ENCODE assay signal across 2 cellular contexts in the genomic region with DNA sequence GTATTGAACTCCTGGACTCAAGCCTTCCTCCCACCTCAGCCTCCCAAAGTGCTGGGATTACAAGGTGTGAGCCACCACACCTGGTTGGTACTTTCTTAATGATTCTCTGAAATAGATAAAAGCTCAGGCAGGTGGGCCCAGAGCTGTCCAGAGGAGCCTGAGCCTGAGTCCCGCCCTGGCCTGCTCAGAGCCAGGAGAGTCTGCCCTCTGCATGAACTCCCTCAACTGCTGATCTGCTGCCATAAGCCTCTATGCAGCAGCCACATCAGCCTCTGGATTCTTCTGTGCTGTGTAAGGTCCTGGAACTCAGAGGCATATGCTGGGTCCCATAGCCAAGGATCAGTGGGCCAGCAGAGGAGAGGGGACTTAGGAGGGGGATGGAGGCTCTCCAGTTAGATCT.
TF ChIP-seq lines count a peak whose summit lies in the region.

No MANE protein-coding gene starts in this region.

TF ChIP-seq in liver, 16 proteins besides CTCF, POLR2A, EP300 and RAD21 (continued from another document):
- TF ChIP-seq, protein P1, sequence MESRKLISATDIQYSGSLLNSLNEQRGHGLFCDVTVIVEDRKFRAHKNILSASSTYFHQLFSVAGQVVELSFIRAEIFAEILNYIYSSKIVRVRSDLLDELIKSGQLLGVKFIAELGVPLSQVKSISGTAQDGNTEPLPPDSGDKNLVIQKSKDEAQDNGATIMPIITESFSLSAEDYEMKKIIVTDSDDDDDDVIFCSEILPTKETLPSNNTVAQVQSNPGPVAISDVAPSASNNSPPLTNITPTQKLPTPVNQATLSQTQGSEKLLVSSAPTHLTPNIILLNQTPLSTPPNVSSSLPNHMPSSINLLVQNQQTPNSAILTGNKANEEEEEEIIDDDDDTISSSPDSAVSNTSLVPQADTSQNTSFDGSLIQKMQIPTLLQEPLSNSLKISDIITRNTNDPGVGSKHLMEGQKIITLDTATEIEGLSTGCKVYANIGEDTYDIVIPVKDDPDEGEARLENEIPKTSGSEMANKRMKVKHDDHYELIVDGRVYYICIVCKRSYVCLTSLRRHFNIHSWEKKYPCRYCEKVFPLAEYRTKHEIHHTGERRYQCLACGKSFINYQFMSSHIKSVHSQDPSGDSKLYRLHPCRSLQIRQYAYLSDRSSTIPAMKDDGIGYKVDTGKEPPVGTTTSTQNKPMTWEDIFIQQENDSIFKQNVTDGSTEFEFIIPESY (IDR thresholded peaks at IDR 0.05), result no peak
- TF ChIP-seq EGR1 (IDR thresholded peaks at IDR 0.05; ENCODE audit: low read depth in 2 of 2) (no peak), RXRA (IDR thresholded peaks at IDR 0.05) (peak; percentile 63 to 70), SP1 (IDR thresholded peaks at IDR 0.05) (peak; percentile 34), FOXA2 (IDR thresholded peaks at IDR 0.05) (no peak), YY1 (IDR thresholded peaks at IDR 0.05) (no peak), NR2F2 (IDR thresholded peaks at IDR 0.05) (peak; percentile 44), GABPA (IDR thresholded peaks at IDR 0.05 in 1 of 2, conservative IDR thresholded peaks at IDR 0.05 in 1 of 2) (no peak)
- TF ChIP-seq, protein P2, sequence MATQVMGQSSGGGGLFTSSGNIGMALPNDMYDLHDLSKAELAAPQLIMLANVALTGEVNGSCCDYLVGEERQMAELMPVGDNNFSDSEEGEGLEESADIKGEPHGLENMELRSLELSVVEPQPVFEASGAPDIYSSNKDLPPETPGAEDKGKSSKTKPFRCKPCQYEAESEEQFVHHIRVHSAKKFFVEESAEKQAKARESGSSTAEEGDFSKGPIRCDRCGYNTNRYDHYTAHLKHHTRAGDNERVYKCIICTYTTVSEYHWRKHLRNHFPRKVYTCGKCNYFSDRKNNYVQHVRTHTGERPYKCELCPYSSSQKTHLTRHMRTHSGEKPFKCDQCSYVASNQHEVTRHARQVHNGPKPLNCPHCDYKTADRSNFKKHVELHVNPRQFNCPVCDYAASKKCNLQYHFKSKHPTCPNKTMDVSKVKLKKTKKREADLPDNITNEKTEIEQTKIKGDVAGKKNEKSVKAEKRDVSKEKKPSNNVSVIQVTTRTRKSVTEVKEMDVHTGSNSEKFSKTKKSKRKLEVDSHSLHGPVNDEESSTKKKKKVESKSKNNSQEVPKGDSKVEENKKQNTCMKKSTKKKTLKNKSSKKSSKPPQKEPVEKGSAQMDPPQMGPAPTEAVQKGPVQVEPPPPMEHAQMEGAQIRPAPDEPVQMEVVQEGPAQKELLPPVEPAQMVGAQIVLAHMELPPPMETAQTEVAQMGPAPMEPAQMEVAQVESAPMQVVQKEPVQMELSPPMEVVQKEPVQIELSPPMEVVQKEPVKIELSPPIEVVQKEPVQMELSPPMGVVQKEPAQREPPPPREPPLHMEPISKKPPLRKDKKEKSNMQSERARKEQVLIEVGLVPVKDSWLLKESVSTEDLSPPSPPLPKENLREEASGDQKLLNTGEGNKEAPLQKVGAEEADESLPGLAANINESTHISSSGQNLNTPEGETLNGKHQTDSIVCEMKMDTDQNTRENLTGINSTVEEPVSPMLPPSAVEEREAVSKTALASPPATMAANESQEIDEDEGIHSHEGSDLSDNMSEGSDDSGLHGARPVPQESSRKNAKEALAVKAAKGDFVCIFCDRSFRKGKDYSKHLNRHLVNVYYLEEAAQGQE (IDR thresholded peaks at IDR 0.05), result no peak

TF ChIP-seq in WTC11, 78 proteins besides CTCF, POLR2A, EP300 and RAD21 (continued from another document):
- TF ChIP-seq, protein P3, sequence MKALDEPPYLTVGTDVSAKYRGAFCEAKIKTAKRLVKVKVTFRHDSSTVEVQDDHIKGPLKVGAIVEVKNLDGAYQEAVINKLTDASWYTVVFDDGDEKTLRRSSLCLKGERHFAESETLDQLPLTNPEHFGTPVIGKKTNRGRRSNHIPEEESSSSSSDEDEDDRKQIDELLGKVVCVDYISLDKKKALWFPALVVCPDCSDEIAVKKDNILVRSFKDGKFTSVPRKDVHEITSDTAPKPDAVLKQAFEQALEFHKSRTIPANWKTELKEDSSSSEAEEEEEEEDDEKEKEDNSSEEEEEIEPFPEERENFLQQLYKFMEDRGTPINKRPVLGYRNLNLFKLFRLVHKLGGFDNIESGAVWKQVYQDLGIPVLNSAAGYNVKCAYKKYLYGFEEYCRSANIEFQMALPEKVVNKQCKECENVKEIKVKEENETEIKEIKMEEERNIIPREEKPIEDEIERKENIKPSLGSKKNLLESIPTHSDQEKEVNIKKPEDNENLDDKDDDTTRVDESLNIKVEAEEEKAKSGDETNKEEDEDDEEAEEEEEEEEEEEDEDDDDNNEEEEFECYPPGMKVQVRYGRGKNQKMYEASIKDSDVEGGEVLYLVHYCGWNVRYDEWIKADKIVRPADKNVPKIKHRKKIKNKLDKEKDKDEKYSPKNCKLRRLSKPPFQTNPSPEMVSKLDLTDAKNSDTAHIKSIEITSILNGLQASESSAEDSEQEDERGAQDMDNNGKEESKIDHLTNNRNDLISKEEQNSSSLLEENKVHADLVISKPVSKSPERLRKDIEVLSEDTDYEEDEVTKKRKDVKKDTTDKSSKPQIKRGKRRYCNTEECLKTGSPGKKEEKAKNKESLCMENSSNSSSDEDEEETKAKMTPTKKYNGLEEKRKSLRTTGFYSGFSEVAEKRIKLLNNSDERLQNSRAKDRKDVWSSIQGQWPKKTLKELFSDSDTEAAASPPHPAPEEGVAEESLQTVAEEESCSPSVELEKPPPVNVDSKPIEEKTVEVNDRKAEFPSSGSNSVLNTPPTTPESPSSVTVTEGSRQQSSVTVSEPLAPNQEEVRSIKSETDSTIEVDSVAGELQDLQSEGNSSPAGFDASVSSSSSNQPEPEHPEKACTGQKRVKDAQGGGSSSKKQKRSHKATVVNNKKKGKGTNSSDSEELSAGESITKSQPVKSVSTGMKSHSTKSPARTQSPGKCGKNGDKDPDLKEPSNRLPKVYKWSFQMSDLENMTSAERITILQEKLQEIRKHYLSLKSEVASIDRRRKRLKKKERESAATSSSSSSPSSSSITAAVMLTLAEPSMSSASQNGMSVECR (CRISPR knock-in tag; IDR thresholded peaks at IDR 0.05; ENCODE audit: borderline replicate concordance), result no peak
- TF ChIP-seq SMAD4 (CRISPR knock-in tag; IDR thresholded peaks at IDR 0.05) (no peak), ZNF423 (CRISPR knock-in tag; IDR thresholded peaks at IDR 0.05) (no peak), NFATC4 (CRISPR knock-in tag; IDR thresholded peaks at IDR 0.05) (no peak), JUN (CRISPR knock-in tag; IDR thresholded peaks at IDR 0.05) (no peak), SP1 (CRISPR knock-in tag; conservative IDR thresholded peaks at IDR 0.05) (no peak), NR3C1 (CRISPR knock-in tag; conservative IDR thresholded peaks at IDR 0.05; ENCODE audit: low read depth) (no peak)
- TF ChIP-seq, protein P4, sequence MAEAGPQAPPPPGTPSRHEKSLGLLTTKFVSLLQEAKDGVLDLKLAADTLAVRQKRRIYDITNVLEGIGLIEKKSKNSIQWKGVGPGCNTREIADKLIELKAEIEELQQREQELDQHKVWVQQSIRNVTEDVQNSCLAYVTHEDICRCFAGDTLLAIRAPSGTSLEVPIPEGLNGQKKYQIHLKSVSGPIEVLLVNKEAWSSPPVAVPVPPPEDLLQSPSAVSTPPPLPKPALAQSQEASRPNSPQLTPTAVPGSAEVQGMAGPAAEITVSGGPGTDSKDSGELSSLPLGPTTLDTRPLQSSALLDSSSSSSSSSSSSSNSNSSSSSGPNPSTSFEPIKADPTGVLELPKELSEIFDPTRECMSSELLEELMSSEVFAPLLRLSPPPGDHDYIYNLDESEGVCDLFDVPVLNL (CRISPR knock-in tag; IDR thresholded peaks at IDR 0.05; ENCODE audit: borderline replicate concordance, low read depth), result no peak
- TF ChIP-seq, protein P5, sequence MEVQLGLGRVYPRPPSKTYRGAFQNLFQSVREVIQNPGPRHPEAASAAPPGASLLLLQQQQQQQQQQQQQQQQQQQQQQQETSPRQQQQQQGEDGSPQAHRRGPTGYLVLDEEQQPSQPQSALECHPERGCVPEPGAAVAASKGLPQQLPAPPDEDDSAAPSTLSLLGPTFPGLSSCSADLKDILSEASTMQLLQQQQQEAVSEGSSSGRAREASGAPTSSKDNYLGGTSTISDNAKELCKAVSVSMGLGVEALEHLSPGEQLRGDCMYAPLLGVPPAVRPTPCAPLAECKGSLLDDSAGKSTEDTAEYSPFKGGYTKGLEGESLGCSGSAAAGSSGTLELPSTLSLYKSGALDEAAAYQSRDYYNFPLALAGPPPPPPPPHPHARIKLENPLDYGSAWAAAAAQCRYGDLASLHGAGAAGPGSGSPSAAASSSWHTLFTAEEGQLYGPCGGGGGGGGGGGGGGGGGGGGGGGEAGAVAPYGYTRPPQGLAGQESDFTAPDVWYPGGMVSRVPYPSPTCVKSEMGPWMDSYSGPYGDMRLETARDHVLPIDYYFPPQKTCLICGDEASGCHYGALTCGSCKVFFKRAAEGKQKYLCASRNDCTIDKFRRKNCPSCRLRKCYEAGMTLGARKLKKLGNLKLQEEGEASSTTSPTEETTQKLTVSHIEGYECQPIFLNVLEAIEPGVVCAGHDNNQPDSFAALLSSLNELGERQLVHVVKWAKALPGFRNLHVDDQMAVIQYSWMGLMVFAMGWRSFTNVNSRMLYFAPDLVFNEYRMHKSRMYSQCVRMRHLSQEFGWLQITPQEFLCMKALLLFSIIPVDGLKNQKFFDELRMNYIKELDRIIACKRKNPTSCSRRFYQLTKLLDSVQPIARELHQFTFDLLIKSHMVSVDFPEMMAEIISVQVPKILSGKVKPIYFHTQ (CRISPR knock-in tag; IDR thresholded peaks at IDR 0.05), result no peak
- TF ChIP-seq, protein P6, sequence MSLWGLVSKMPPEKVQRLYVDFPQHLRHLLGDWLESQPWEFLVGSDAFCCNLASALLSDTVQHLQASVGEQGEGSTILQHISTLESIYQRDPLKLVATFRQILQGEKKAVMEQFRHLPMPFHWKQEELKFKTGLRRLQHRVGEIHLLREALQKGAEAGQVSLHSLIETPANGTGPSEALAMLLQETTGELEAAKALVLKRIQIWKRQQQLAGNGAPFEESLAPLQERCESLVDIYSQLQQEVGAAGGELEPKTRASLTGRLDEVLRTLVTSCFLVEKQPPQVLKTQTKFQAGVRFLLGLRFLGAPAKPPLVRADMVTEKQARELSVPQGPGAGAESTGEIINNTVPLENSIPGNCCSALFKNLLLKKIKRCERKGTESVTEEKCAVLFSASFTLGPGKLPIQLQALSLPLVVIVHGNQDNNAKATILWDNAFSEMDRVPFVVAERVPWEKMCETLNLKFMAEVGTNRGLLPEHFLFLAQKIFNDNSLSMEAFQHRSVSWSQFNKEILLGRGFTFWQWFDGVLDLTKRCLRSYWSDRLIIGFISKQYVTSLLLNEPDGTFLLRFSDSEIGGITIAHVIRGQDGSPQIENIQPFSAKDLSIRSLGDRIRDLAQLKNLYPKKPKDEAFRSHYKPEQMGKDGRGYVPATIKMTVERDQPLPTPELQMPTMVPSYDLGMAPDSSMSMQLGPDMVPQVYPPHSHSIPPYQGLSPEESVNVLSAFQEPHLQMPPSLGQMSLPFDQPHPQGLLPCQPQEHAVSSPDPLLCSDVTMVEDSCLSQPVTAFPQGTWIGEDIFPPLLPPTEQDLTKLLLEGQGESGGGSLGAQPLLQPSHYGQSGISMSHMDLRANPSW (CRISPR knock-in tag; conservative IDR thresholded peaks at IDR 0.05; ENCODE audit: low read depth), result no peak
